Comparison of ENCODE assay signal across 16 cellular contexts in genomic region chr18:11260963-11261441, GRCh38.
DNase-seq lines count a peak whose midpoint lies in the region; ATAC-seq and TF ChIP-seq lines count a peak whose summit lies in the region.
"Had no signal": no experiment of that assay in that cellular context is flagged by ENCODE, and none has a peak within 500 bp of the region (broad histone marks: within the 10 kb centered on the region; RNA-seq: fewer than 3 reads in every experiment).

No MANE protein-coding gene starts in this region.

- H3K27ac ChIP-seq in HUES48 (ENCODE audit: low read depth, low read length) (peak overlapping the region; percentile 34), endodermal cell (ENCODE audit: low read depth, low read length) (peak overlapping the region; percentile 74)
- H3K27ac ChIP-seq: brain microvascular endothelial cell, coronary artery, RWPE1 had no signal

- H3K4me1 ChIP-seq in HUES48 (ENCODE audit: control insufficient read depth, insufficient read depth, low read length) (peaks cover 13% of the 10 kb centered on the region), endodermal cell (ENCODE audit: control insufficient read depth, insufficient read depth, low read length) (no peaks in the 10 kb centered on the region)

- H3K4me3 ChIP-seq in HUES48 (ENCODE audit: low read depth, low read length) (no peak overlapping the region), endodermal cell (ENCODE audit: low read length) (no peak overlapping the region)
- H3K4me3 ChIP-seq: coronary artery had no signal

- DNase-seq in NCI-H524 treated with DMSO at 0.1 percent for 48 hours (lab: John Stamatoyannopoulos, UW) (peak; percentile 54), endodermal cell (peak; percentile 59), pons (ENCODE audit: low spot score) (peak; percentile 21), Ammon's horn (ENCODE audit: low spot score) (no peak)
- DNase-seq: activated naive CD4-positive, alpha-beta T cell treated with anti-CD3 and anti-CD28 coated beads for 36 hours; activated T-cell treated with anti-CD3 and anti-CD28 coated beads for 4 hours; brain microvascular endothelial cell; foreskin fibroblast; hippocampal formation; stimulated activated CD4-positive, alpha-beta T cell treated with anti-CD3 and anti-CD28 coated beads, Interleukin-2, amount 100 ng/mL, for 24 hours had no signal

- peaks cover 4% of the 10 kb centered on the region for H3K36me3 Mint-ChIP-seq in endodermal cell (ENCODE audit: low read depth)

- no peaks in the 10 kb centered on the region for H3K27me3 ChIP-seq in HUES48 (ENCODE audit: control insufficient read depth, insufficient read depth, low read length)
- H3K27me3 ChIP-seq in endodermal cell (ENCODE audit: control insufficient read depth, insufficient read depth, low read length, poor library complexity, severe bottlenecking): no peaks in the 10 kb centered on the region
- H3K27me3 ChIP-seq: brain microvascular endothelial cell had no signal

- no peak for ATAC-seq in GM18498 (IDR thresholded peaks at IDR 0.05; ENCODE audit: unreplicated experiment)
- ATAC-seq in esophagus mucosa: no peak

- peaks cover 23% of the 10 kb centered on the region for H3K9me3 Mint-ChIP-seq in endodermal cell

- H3K27me3 Mint-ChIP-seq in endodermal cell (ENCODE audit: insufficient read depth): no peaks in the 10 kb centered on the region
- H3K27me3 Mint-ChIP-seq: stimulated activated naive CD8-positive, alpha-beta T cell treated with anti-CD3 and anti-CD28 coated beads, Interleukin-15, Interleukin-2, amounts not matched to agents 100 ng/mL and 50 ng/mL, for 24 hours had no signal

- no peaks in the 10 kb centered on the region for H3K36me3 ChIP-seq in HUES48 (ENCODE audit: control insufficient read depth, insufficient read depth, low read length)
- H3K36me3 ChIP-seq in endodermal cell (ENCODE audit: control insufficient read depth, insufficient read depth, low read length): no peaks in the 10 kb centered on the region
- H3K36me3 ChIP-seq: brain microvascular endothelial cell had no signal

- no peak overlapping the region for H3K27ac Mint-ChIP-seq in endodermal cell
- H3K27ac Mint-ChIP-seq: activated naive CD4-positive, alpha-beta T cell treated with anti-CD3 and anti-CD28 coated beads for 36 hours; stimulated activated naive CD8-positive, alpha-beta T cell treated with anti-CD3 and anti-CD28 coated beads, Interleukin-15, Interleukin-2, amounts not matched to agents 100 ng/mL and 50 ng/mL, for 24 hours had no signal

- 69 to 85% methylated on average over 3 of the region's 3 CpGs for WGBS in endodermal cell (ENCODE audit: insufficient coverage in 1 of 2, insufficient read length in 1 of 2), 2 experiments

- no peak for TF ChIP-seq CTCF in endodermal cell (conservative IDR thresholded peaks at IDR 0.05)

- H3K9me3 ChIP-seq in HUES48 (ENCODE audit: control insufficient read depth, insufficient read depth, low read length) (peaks cover 5% of the 10 kb centered on the region; the same call in 1 of the 2 replicates), endodermal cell (ENCODE audit: control insufficient read depth, low read length) (peaks cover 14% of the 10 kb centered on the region)

- H3K4me1 Mint-ChIP-seq in endodermal cell: peaks cover 10% of the 10 kb centered on the region

- no peak overlapping the region for H3K4me3 Mint-ChIP-seq in endodermal cell
- H3K4me3 Mint-ChIP-seq: activated naive CD4-positive, alpha-beta T cell treated with anti-CD3 and anti-CD28 coated beads for 36 hours; stimulated activated naive CD8-positive, alpha-beta T cell treated with anti-CD3 and anti-CD28 coated beads, Interleukin-15, Interleukin-2, amounts not matched to agents 100 ng/mL and 50 ng/mL, for 24 hours had no signal

- H3K9ac ChIP-seq in HUES48 (ENCODE audit: low read depth, low read length): no peak overlapping the region
- H3K9ac ChIP-seq in endodermal cell (ENCODE audit: extremely low read depth, low read length, poor library complexity, severe bottlenecking): no peak overlapping the region
